In genomic region chr5:131242728-131243255, GRCh38 we compare ENCODE assay signal across 11 cellular contexts. TPM values are rescaled to one million over a fixed set of nuclear protein-coding genes. Genes with fewer than 3 reads are reported as not detected.
A peak's percentile ranks its signal among the peaks of the same experiment; 100 is the strongest.
DNase-seq lines count a peak whose midpoint lies in the region; ATAC-seq, FAIRE-seq and TF ChIP-seq lines count a peak whose summit lies in the region.
"Had no signal": no experiment of that assay in that cellular context is flagged by ENCODE, and none has a peak within 500 bp of the region (broad histone marks: within the 10 kb centered on the region; RNA-seq: fewer than 3 reads in every experiment).

No MANE protein-coding gene starts in this region.

- in situ Hi-C loops in K562 (cut with MboI), result no loop called here

- H3K4me1 Mint-ChIP-seq in CD4-positive, alpha-beta T cell (ENCODE audit: low read depth), result peaks cover 5% of the 10 kb centered on the region

- no peak for TF ChIP-seq RAD21 in K562 (CRISPR knock-in tag; conservative IDR thresholded peaks at IDR 0.05 in 1 of 2, IDR thresholded peaks at IDR 0.05 in 1 of 2)

- H2AK5ac ChIP-seq in mesenchymal stem cell (ENCODE audit: low read length, severe bottlenecking), result no peak overlapping the region

- H3K4ac ChIP-seq in mesenchymal stem cell (ENCODE audit: low read depth in 1 of 2, low read length in 2 of 2), result no peak overlapping the region

- H3K36me3 ChIP-seq in K562 (ENCODE audit: control insufficient read depth, insufficient read depth, low read length) (no peaks in the 10 kb centered on the region), mesenchymal stem cell (ENCODE audit: control insufficient read depth in 1 of 2, insufficient read depth in 2 of 2, low read depth in 1 of 2, low read length in 2 of 2) (no peaks in the 10 kb centered on the region), thyroid gland (no peaks in the 10 kb centered on the region)
- H3K36me3 ChIP-seq: ascending aorta had no signal

- H2AFZ ChIP-seq in K562 (ENCODE audit: low read depth, low read length) (no peak overlapping the region), mesenchymal stem cell (ENCODE audit: low read depth, low read length) (no peak overlapping the region)

- no peak overlapping the region for H2BK12ac ChIP-seq in mesenchymal stem cell (ENCODE audit: low read length in 2 of 2)

- H3K18ac ChIP-seq in mesenchymal stem cell (ENCODE audit: low read depth in 1 of 2, low read length in 2 of 2), result peak overlapping the region in 1 of 2 experiments; percentile 21

- TF ChIP-seq EP300 in K562 (IDR thresholded peaks at IDR 0.05; ENCODE audit: low read length), result no peak

- peak; percentile 95 for DNase-seq in EH (ENCODE audit: low read depth)
- peak; percentile 60 for DNase-seq in HPDE6-E6E7 (ENCODE audit: extremely low spot score)
- DNase-seq in K562 (ENCODE audit: extremely low read depth in 1 of 4, low spot score in 3 of 4), result no peak
- DNase-seq in mesenchymal stem cell, result peak; percentile 89
- no peak for DNase-seq in CD4-positive, alpha-beta T cell
- no peak for DNase-seq in thyroid gland
- DNase-seq: GDM1, NCI-H1092 treated with DMSO at 0.1 percent for 48 hours had no signal

- H3K27me3 Mint-ChIP-seq in CD4-positive, alpha-beta T cell, result no peaks in the 10 kb centered on the region

- TF ChIP-seq POLR2A in K562 (conservative IDR thresholded peaks at IDR 0.05), result no peak
- TF ChIP-seq POLR2A in thyroid gland (IDR thresholded peaks at IDR 0.05), result no peak

- H3K9me3 ChIP-seq in K562 (replicated peaks; ENCODE audit: control insufficient read depth, insufficient read depth, low read depth, low read length), result no peaks in the 10 kb centered on the region
- no peaks in the 10 kb centered on the region for H3K9me3 ChIP-seq in mesenchymal stem cell (ENCODE audit: control insufficient read depth, low read length)
- peaks cover 8% of the 10 kb centered on the region for H3K9me3 ChIP-seq in CD4-positive, alpha-beta T cell (ENCODE audit: control insufficient read depth, low read length)
- no peaks in the 10 kb centered on the region for H3K9me3 ChIP-seq in thyroid gland

- TF ChIP-seq CTCF in K562 (IDR thresholded peaks at IDR 0.05 in 2 of 3, conservative IDR thresholded peaks at IDR 0.05 in 1 of 3; ENCODE audit: insufficient read depth in 2 of 3, low read depth in 1 of 3, low read length in 3 of 3) (no peak), thyroid gland (IDR thresholded peaks at IDR 0.05) (no peak)
- no peak for TF ChIP-seq CTCF in CD4-positive, alpha-beta T cell (IDR thresholded peaks at IDR 0.05)

- BruUV-seq in K562 (replicated peaks; lab: Mats Ljungman, UMichigan), result no TSS peak

- no peak overlapping the region for H2BK15ac ChIP-seq in mesenchymal stem cell (ENCODE audit: low read depth, poor library complexity, severe bottlenecking)

- H3K4me2 ChIP-seq in K562 (ENCODE audit: insufficient read depth, low read length), result no peak overlapping the region
- H3K4me2 ChIP-seq in mesenchymal stem cell (ENCODE audit: low read length, poor library complexity, severe bottlenecking), result no peak overlapping the region

- intact Hi-C loops in K562 (cut with micrococcal nuclease) (no loop called here), thyroid gland (cut with DNase I) (no loop called here)
- intact Hi-C loops in CD4-positive, alpha-beta T cell (cut with DNase I, micrococcal nuclease), result no loop called here

- no peak overlapping the region for H3K4me3 ChIP-seq in K562
- no peak overlapping the region for H3K4me3 ChIP-seq in mesenchymal stem cell (ENCODE audit: insufficient read depth in 1 of 2, low read depth in 1 of 2, low read length in 2 of 2)
- no peak overlapping the region for H3K4me3 ChIP-seq in thyroid gland (replicated peaks in 1 of 3)
- H3K4me3 ChIP-seq: ascending aorta had no signal

- no peak for FAIRE-seq in K562 (lab: Jason Lieb, UNC)

- POLR2A ChIA-PET in K562 (lab: Yijun Ruan, JAX), result no interaction called here
- POLR2A ChIA-PET in CD4-positive, alpha-beta T cell (lab: Charles Lee), result interaction anchor here (0.5 kb wide), 1 partner anchor 34 kb away, joined by 4 read pairs; no protein-coding TSS in a partner anchor

- H3K79me2 ChIP-seq in K562 (ENCODE audit: control insufficient read depth, insufficient read depth, low read length), result no peaks in the 10 kb centered on the region

- H2BK120ac ChIP-seq in mesenchymal stem cell (ENCODE audit: low read depth, low read length), result no peak overlapping the region

- H4K8ac ChIP-seq in mesenchymal stem cell (ENCODE audit: low read length), result no peak overlapping the region

- CTCF ChIA-PET in K562 (lab: Yijun Ruan, JAX; ENCODE audit: low intra/inter-chr PET ratio), result no interaction called here
- CTCF ChIA-PET in CD4-positive, alpha-beta T cell (lab: Charles Lee), result no interaction called here

- no peak overlapping the region for H3K14ac ChIP-seq in mesenchymal stem cell (ENCODE audit: low read length in 2 of 2)

- H3K27me3 ChIP-seq in K562 (ENCODE audit: control insufficient read depth in 2 of 2, insufficient read depth in 2 of 2, low read length in 2 of 2), result no peaks in the 10 kb centered on the region
- no peaks in the 10 kb centered on the region for H3K27me3 ChIP-seq in mesenchymal stem cell (ENCODE audit: control insufficient read depth in 1 of 2, insufficient read depth in 1 of 2, low read length in 2 of 2)
- H3K27me3 ChIP-seq in CD4-positive, alpha-beta T cell (ENCODE audit: control insufficient read depth, insufficient read depth, low read length), result no peaks in the 10 kb centered on the region
- no peaks in the 10 kb centered on the region for H3K27me3 ChIP-seq in thyroid gland
- H3K27me3 ChIP-seq: ascending aorta had no signal

- no peak overlapping the region for H3K27ac Mint-ChIP-seq in CD4-positive, alpha-beta T cell

- H4K91ac ChIP-seq in mesenchymal stem cell (ENCODE audit: low read length), result no peak overlapping the region

- H3K27ac ChIP-seq in K562 (ENCODE audit: extremely low read depth, low read depth, low read length) (no peak overlapping the region), mesenchymal stem cell (ENCODE audit: low read length, poor library complexity, severe bottlenecking) (peak overlapping the region; percentile 11), thyroid gland (no peak overlapping the region)
- H3K27ac ChIP-seq in CD4-positive, alpha-beta T cell (ENCODE audit: low read depth, low read length), result no peak overlapping the region
- H3K27ac ChIP-seq: ascending aorta had no signal

- H3K9me3 Mint-ChIP-seq in CD4-positive, alpha-beta T cell, result no peaks in the 10 kb centered on the region

- H3K9me1 ChIP-seq in K562 (ENCODE audit: control insufficient read depth, insufficient read depth, low read length), result no peaks in the 10 kb centered on the region

- no peaks in the 10 kb centered on the region for H3K36me3 Mint-ChIP-seq in CD4-positive, alpha-beta T cell (ENCODE audit: low read depth)

- H3K4me3 Mint-ChIP-seq in CD4-positive, alpha-beta T cell, result no peak overlapping the region

- H3K79me1 ChIP-seq in mesenchymal stem cell (replicated peaks; ENCODE audit: low read length, poor library complexity, severe bottlenecking), result no peaks in the 10 kb centered on the region

- ATAC-seq in K562 (no peak), HG03135 (IDR thresholded peaks at IDR 0.05; ENCODE audit: unreplicated experiment) (no peak), HG02759 (IDR thresholded peaks at IDR 0.05; ENCODE audit: unreplicated experiment) (no peak)
- no peak for ATAC-seq in CD4-positive, alpha-beta T cell (ENCODE audit: poor library complexity)

- no peaks in the 10 kb centered on the region for H4K20me1 ChIP-seq in K562 (replicated peaks; ENCODE audit: control insufficient read depth, insufficient read depth, low read length)

- no peak overlapping the region for H3K23ac ChIP-seq in mesenchymal stem cell (ENCODE audit: low read length in 2 of 2)

- no peak overlapping the region for H3K9ac ChIP-seq in K562 (ENCODE audit: insufficient read depth in 1 of 2, low read depth in 2 of 2, low read length in 2 of 2)
- H3K9ac ChIP-seq in mesenchymal stem cell (ENCODE audit: low read length), result no peak overlapping the region

- H3K4me1 ChIP-seq in K562 (replicated peaks in 1 of 2; ENCODE audit: control insufficient read depth in 2 of 2, insufficient read depth in 2 of 2, low read length in 2 of 2) (no peaks in the 10 kb centered on the region), mesenchymal stem cell (ENCODE audit: control insufficient read depth, insufficient read depth, low read depth, low read length) (no peaks in the 10 kb centered on the region), thyroid gland (no peaks in the 10 kb centered on the region)
- H3K4me1 ChIP-seq: ascending aorta had no signal

- H2BK5ac ChIP-seq in mesenchymal stem cell (ENCODE audit: low read depth, low read length, poor library complexity, severe bottlenecking), result no peak overlapping the region

RNA-seq across cellular contexts. Expression of gene CDC42SE2, which starts 21.1 kb away (rescaled TPM):
- 14.0 and 31.6 TPM in 2 replicates for total RNA-seq in K562 (2011; cell fraction: chromatin; rRNA removed; ENCODE audit: low replicate concordance)
- 8.8 and 11.4 TPM in 2 replicates for total RNA-seq in K562 (2011; cell fraction: nucleolus; rRNA removed)
- total RNA-seq in K562 (2011; cell fraction: nucleoplasm; rRNA removed), result 23.0 and 38.4 TPM in 2 replicates
- total RNA-seq in K562 (2014; rRNA removed) (24.8 and 31.2 TPM in 2 replicates), K562 (2014; rRNA removed; fragmentation: Illumina TruSeq; extraction: Trizol) (40.5 and 46.8 TPM in 2 replicates), K562 (2015; rRNA removed; fragmentation: Illumina TruSeq; extraction: Trizol) (38.0 and 39.7 TPM in 2 replicates), K562 (2021) (32.7 and 34.2 TPM in 2 replicates), thyroid gland (10 to 100 TPM; 74.9 to 92.5 (median 83.8) TPM)
- polyA plus RNA-seq in K562 (2011; rRNA removed) (30.9 and 44.3 TPM in 2 replicates), K562 (2014; fragmentation: Illumina TruSeq; extraction: Trizol) (30.0 and 33.8 TPM in 2 replicates), K562 (2014; fragmentation: Nextera tagmentation; extraction: Ambion mirVana) (10 to 100 TPM; 25.9 to 27.9 TPM), K562 (2014; rRNA removed) (27.6 and 34.3 TPM in 2 replicates)
- polyA plus RNA-seq in K562 (2011; cell fraction: cytosol; rRNA removed), result 9.3 and 24.7 TPM in 2 replicates
- 6.0 and 9.8 TPM in 2 replicates for polyA plus RNA-seq in K562 (2011; cell fraction: nucleus; rRNA removed)
- 25.2 and 27.7 TPM in 2 replicates for polyA plus RNA-seq in K562 (2012)
- 57.8 and 58.4 TPM in 2 replicates for polyA minus RNA-seq in K562 (2011; rRNA and poly(A)+ RNA removed)
- 12.7 and 19.6 TPM in 2 replicates for polyA minus RNA-seq in K562 (2011; cell fraction: cytosol; rRNA and poly(A)+ RNA removed)
- polyA minus RNA-seq in K562 (2011; cell fraction: nucleus; rRNA and poly(A)+ RNA removed), result 11.4 and 14.8 TPM in 2 replicates
- polyA plus RNA-seq in mesenchymal stem cell (2013, experiment 1 of 2), result 15.7 TPM
- polyA plus RNA-seq in mesenchymal stem cell (2013, experiment 2 of 2), result 16.0 TPM
- 100 to 1,000 TPM; 218 to 230 TPM for total RNA-seq in CD4-positive, alpha-beta T cell

Comparison
In these comparisons a context has a peak if more than half of its experiments do, and no peak if none do; other contexts are left out.
1. DNase-seq: peak in EH (single experiment), HPDE6-E6E7 (single experiment) and mesenchymal stem cell (single experiment); none in K562 (0 of 4), CD4-positive, alpha-beta T cell (0 of 10) and thyroid gland (0 of 2).